ENCODE assay signal across 11 cellular contexts in genomic region chr2:224268441-224268840, GRCh38.
DNase-seq lines count a peak whose midpoint lies in the region; ATAC-seq and TF ChIP-seq lines count a peak whose summit lies in the region.
"Had no signal": no experiment of that assay in that cellular context is flagged by ENCODE, and none has a peak within 500 bp of the region (broad histone marks: within the 10 kb centered on the region; RNA-seq: fewer than 3 reads in every experiment).

No MANE protein-coding gene starts in this region.

- no peaks in the 10 kb centered on the region for H3K4me1 Mint-ChIP-seq in CD4-positive, alpha-beta memory T cell
- peaks cover 15% of the 10 kb centered on the region for H3K4me1 Mint-ChIP-seq in WTC11

- H3K36me3 Mint-ChIP-seq in CD4-positive, alpha-beta memory T cell: no peaks in the 10 kb centered on the region
- no peaks in the 10 kb centered on the region for H3K36me3 Mint-ChIP-seq in WTC11

- H3K27me3 ChIP-seq in CD4-positive, alpha-beta memory T cell (ENCODE audit: insufficient read depth, low read length): no peaks in the 10 kb centered on the region

- peaks cover 0 to 3% (median 0%) of the 10 kb centered on the region in 8 donors for H3K9me3 Mint-ChIP-seq in CD4-positive, alpha-beta memory T cell
- no peaks in the 10 kb centered on the region for H3K9me3 Mint-ChIP-seq in WTC11
- H3K9me3 Mint-ChIP-seq: nephron progenitor cell had no signal

- DNase-seq in DMS153 treated with DMSO at 0.1 percent for 48 hours (lab: John Stamatoyannopoulos, UW; ENCODE audit: unreplicated experiment) (peak; percentile 21), NCI-H446 (lab: John Stamatoyannopoulos, UW) (peak; percentile 34 to 56), epithelial cell of prostate (ENCODE audit: low read depth, low spot score) (peak; percentile 74), omental fat pad (ENCODE audit: low spot score) (no peak), putamen (ENCODE audit: low spot score) (no peak), WTC11 (ENCODE audit: low spot score) (no peak), SHP77 (lab: John Stamatoyannopoulos, UW) (no peak)
- no peak for DNase-seq in CD4-positive, alpha-beta memory T cell
- DNase-seq: activated CD8-positive, alpha-beta memory T cell treated with anti-CD3 and anti-CD28 coated beads, Interleukin-2, amount 50 U/mL, for 4 hours; nephron progenitor cell had no signal

- peaks cover 7 to 17% of the 10 kb centered on the region in 2 donors for H3K27me3 Mint-ChIP-seq in CD4-positive, alpha-beta memory T cell
- no peaks in the 10 kb centered on the region for H3K27me3 Mint-ChIP-seq in WTC11 (ENCODE audit: low read depth)

- no peak overlapping the region for H3K4me3 ChIP-seq in CD4-positive, alpha-beta memory T cell (ENCODE audit: low read length in 2 of 2)

- H3K9me3 ChIP-seq in CD4-positive, alpha-beta memory T cell (ENCODE audit: control insufficient read depth in 1 of 2, low read length in 2 of 2): no peaks in the 10 kb centered on the region

- peak overlapping the region; percentile 39 for H3K27ac ChIP-seq in epithelial cell of prostate
- no peak overlapping the region for H3K27ac ChIP-seq in CD4-positive, alpha-beta memory T cell (ENCODE audit: low read depth, low read length)

- no peak overlapping the region for H3K4me3 Mint-ChIP-seq in CD4-positive, alpha-beta memory T cell
- no peak overlapping the region for H3K4me3 Mint-ChIP-seq in WTC11
- H3K4me3 Mint-ChIP-seq: nephron progenitor cell had no signal

- H3K36me3 ChIP-seq in CD4-positive, alpha-beta memory T cell (ENCODE audit: insufficient read depth, low read length): no peaks in the 10 kb centered on the region

- CTCF ChIA-PET in CD4-positive, alpha-beta memory T cell (lab: Charles Lee; ENCODE audit: partially characterized antibody): no interaction called here
- CTCF ChIA-PET in WTC11 (lab: Charles Lee): no interaction called here

- TF ChIP-seq CTCF in omental fat pad (IDR thresholded peaks at IDR 0.05) (no peak), WTC11 (IDR thresholded peaks at IDR 0.05) (no peak)

- H3K27ac Mint-ChIP-seq in CD4-positive, alpha-beta memory T cell: no peak overlapping the region
- no peak overlapping the region for H3K27ac Mint-ChIP-seq in WTC11
- H3K27ac Mint-ChIP-seq: nephron progenitor cell had no signal

- POLR2A ChIA-PET in CD4-positive, alpha-beta memory T cell (lab: Charles Lee; ENCODE audit: partially characterized antibody): interaction anchor here (0.6 kb wide), 1 partner anchor 21 kb away, joined by 3 read pairs; no protein-coding TSS in a partner anchor
- POLR2A ChIA-PET in WTC11 (lab: Charles Lee): no interaction called here

- ATAC-seq in omental fat pad (ENCODE audit: low FRiP score): peak; percentile 80
- no peak for ATAC-seq in WTC11
- ATAC-seq: Panc1 had no signal

- intact Hi-C loops in CD4-positive, alpha-beta memory T cell (cut with micrococcal nuclease): no loop called here

- H3K4me1 ChIP-seq in CD4-positive, alpha-beta memory T cell (ENCODE audit: insufficient read depth, low read length): no peaks in the 10 kb centered on the region

TF ChIP-seq in WTC11, 78 proteins besides CTCF, POLR2A, EP300 and RAD21:
- no peak for TF ChIP-seq PRDM15 (CRISPR knock-in tag; IDR thresholded peaks at IDR 0.05)

Comparison
In these comparisons a context has a peak if more than half of its experiments do, and no peak if none do; other contexts are left out.
1. DNase-seq: peak in DMS153 treated with DMSO at 0.1 percent for 48 hours (single experiment), NCI-H446 (2 of 2) and epithelial cell of prostate (single experiment); none in omental fat pad (single experiment), putamen (single experiment), CD4-positive, alpha-beta memory T cell (0 of 5), WTC11 (single experiment) and SHP77 (0 of 2).